Comparison of ENCODE assay signal across 19 cellular contexts in the genomic region with DNA sequence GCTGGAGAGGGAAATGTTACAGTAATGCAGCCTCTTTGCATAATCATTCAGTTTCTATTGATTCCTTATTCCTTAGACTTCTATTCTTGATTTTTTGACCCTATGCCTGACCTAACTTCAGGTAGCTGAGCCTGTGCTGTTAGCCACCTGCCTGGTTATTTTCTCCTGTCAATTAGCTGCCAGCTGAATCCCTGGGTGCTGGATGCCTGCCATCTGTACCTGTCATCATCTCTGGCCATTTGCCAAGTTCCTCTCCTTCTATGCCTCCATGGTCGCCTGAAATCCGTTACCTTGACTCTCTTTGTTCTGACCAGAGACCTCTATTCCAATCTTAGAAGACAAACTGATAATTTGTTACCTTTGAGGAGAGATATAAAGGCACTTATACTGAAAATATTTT.
A peak's percentile ranks its signal among the peaks of the same experiment; 100 is the strongest.
DNase-seq lines count a peak whose midpoint lies in the region; ATAC-seq and TF ChIP-seq lines count a peak whose summit lies in the region.
"Had no signal": no experiment of that assay in that cellular context is flagged by ENCODE, and none has a peak within 500 bp of the region (broad histone marks: within the 10 kb centered on the region; RNA-seq: fewer than 3 reads in every experiment).

No MANE protein-coding gene starts in this region.

- no TSS peak for BruUV-seq in PC-3 (replicated peaks; lab: Mats Ljungman, UMichigan)

- no peak overlapping the region for H3K27ac ChIP-seq in SK-N-SH (ENCODE audit: low read depth in 2 of 2, low read length in 1 of 2)
- no peak overlapping the region for H3K27ac ChIP-seq in PC-3 (ENCODE audit: low read length)
- H3K27ac ChIP-seq: gastrocnemius medialis, parathyroid adenoma, testis had no signal

- 2% methylated on average over 2 of the region's 2 CpGs for WGBS in SK-N-SH (ENCODE audit: low lambda C conversion rate)

- TF ChIP-seq RAD21 in SK-N-SH (IDR thresholded peaks at IDR 0.05; ENCODE audit: low read length), result no peak

- no peak overlapping the region for H3K9ac ChIP-seq in SK-N-SH
- H3K9ac ChIP-seq in PC-3 (ENCODE audit: low read length), result no peak overlapping the region
- H3K9ac ChIP-seq: parathyroid adenoma had no signal

- TF ChIP-seq EP300 in SK-N-SH (IDR thresholded peaks at IDR 0.05; ENCODE audit: borderline replicate concordance in 1 of 2, low read depth in 1 of 2, low read length in 1 of 2), result no peak

- intact Hi-C loops in PC-3 (cut with micrococcal nuclease), result no loop called here

- H3K9me3 ChIP-seq in SK-N-SH (no peaks in the 10 kb centered on the region), PC-3 (ENCODE audit: low read length) (no peaks in the 10 kb centered on the region)
- H3K9me3 ChIP-seq: gastrocnemius medialis, testis had no signal

- H3K9me2 ChIP-seq in SK-N-SH, result no peaks in the 10 kb centered on the region
- H3K9me2 ChIP-seq in PC-3 (replicated peaks; ENCODE audit: low read length), result no peaks in the 10 kb centered on the region

- no peaks in the 10 kb centered on the region for H3K79me2 ChIP-seq in SK-N-SH (ENCODE audit: insufficient read depth)
- H3K79me2 ChIP-seq in PC-3 (ENCODE audit: low read length), result no peaks in the 10 kb centered on the region
- H3K79me2 ChIP-seq: parathyroid adenoma had no signal

- H3K27me3 ChIP-seq in SK-N-SH (ENCODE audit: insufficient read depth) (no peaks in the 10 kb centered on the region), PC-3 (ENCODE audit: low read length) (no peaks in the 10 kb centered on the region)
- H3K27me3 ChIP-seq: gastrocnemius medialis, testis had no signal

- no peak overlapping the region for H2AFZ ChIP-seq in SK-N-SH (ENCODE audit: low read depth)
- H2AFZ ChIP-seq in PC-3 (ENCODE audit: low read length), result no peak overlapping the region
- H2AFZ ChIP-seq: parathyroid adenoma had no signal

- H3K4me2 ChIP-seq in SK-N-SH (no peak overlapping the region), PC-3 (ENCODE audit: low read length) (no peak overlapping the region)

- H3K36me3 ChIP-seq in SK-N-SH (replicated peaks in 1 of 2; ENCODE audit: control insufficient read depth in 1 of 2, insufficient read depth in 2 of 2, low read length in 1 of 2), result no peaks in the 10 kb centered on the region
- no peaks in the 10 kb centered on the region for H3K36me3 ChIP-seq in PC-3 (ENCODE audit: low read depth, low read length)
- H3K36me3 ChIP-seq: gastrocnemius medialis had no signal

- no peaks in the 10 kb centered on the region for H3K4me1 ChIP-seq in SK-N-SH (ENCODE audit: control insufficient read depth in 1 of 2, insufficient read depth in 2 of 2, low read depth in 1 of 2, low read length in 1 of 2)
- no peaks in the 10 kb centered on the region for H3K4me1 ChIP-seq in PC-3 (ENCODE audit: insufficient read depth, low read length)
- H3K4me1 ChIP-seq: gastrocnemius medialis, parathyroid adenoma, testis had no signal

- H3K4me3 ChIP-seq in SK-N-SH (ENCODE audit: low read depth in 2 of 2, low read length in 1 of 2) (no peak overlapping the region), PC-3 (ENCODE audit: low read length) (no peak overlapping the region)
- H3K4me3 ChIP-seq: gastrocnemius medialis, testis had no signal

- peak; percentile 86 for DNase-seq in DMS153 treated with DMSO at 0.1 percent for 48 hours (lab: John Stamatoyannopoulos, UW; ENCODE audit: unreplicated experiment)
- DNase-seq in NCI-H128 (lab: John Stamatoyannopoulos, UW; ENCODE audit: unreplicated experiment), result peak; percentile 67
- peak; percentile 92 for DNase-seq in NCI-H2171 (lab: John Stamatoyannopoulos, UW)
- peak; percentile 52 to 72 for DNase-seq in SHP77 (lab: John Stamatoyannopoulos, UW)
- no peak for DNase-seq in RKO (ENCODE audit: low spot score)
- DNase-seq in SK-N-SH, result no peak
- no peak for DNase-seq in PC-3
- DNase-seq: activated CD4-positive, alpha-beta T cell treated with anti-CD3 and anti-CD28 coated beads, Interleukin-2, amount 50 U/mL, for 1 hour; CD8-positive, alpha-beta T cell; erythroblast; gastrocnemius medialis; mesenchymal stem cell; naive B cell; SIG-M5; testis had no signal

- POLR2A ChIA-PET in SK-N-SH (lab: Yijun Ruan, JAX), result no interaction called here
- POLR2A ChIA-PET in PC-3 (lab: Charles Lee; ENCODE audit: unreplicated experiment), result no interaction called here

- ATAC-seq in HG03159 (IDR thresholded peaks at IDR 0.05; ENCODE audit: unreplicated experiment) (no peak), PC-3 (no peak)
- ATAC-seq: CD8-positive, alpha-beta T cell; gastrocnemius medialis; sciatic nerve; stimulated activated effector memory CD8-positive, alpha-beta T cell treated with anti-CD3 and anti-CD28 coated beads, Interleukin-12 subunit alpha, Interleukin-12 subunit beta, amount 100 ng/mL, for 72 hours had no signal

- TF ChIP-seq CTCF in SK-N-SH (IDR thresholded peaks at IDR 0.05) (no peak), PC-3 (conservative IDR thresholded peaks at IDR 0.05; ENCODE audit: low read depth, low read length) (no peak)

- CTCF ChIA-PET in SK-N-SH (lab: Yijun Ruan, JAX), result no interaction called here
- CTCF ChIA-PET in PC-3 (lab: Charles Lee), result no interaction called here

- no peaks in the 10 kb centered on the region for H4K20me1 ChIP-seq in SK-N-SH (ENCODE audit: insufficient read depth)
- H4K20me1 ChIP-seq in PC-3 (ENCODE audit: low read length), result no peaks in the 10 kb centered on the region

- H3F3A ChIP-seq in SK-N-SH (replicated peaks; ENCODE audit: insufficient read depth), result no peaks in the 10 kb centered on the region
- H3F3A ChIP-seq in PC-3 (ENCODE audit: low read length, unreplicated experiment), result no peaks in the 10 kb centered on the region

TF ChIP-seq in SK-N-SH, 30 proteins besides CTCF, POLR2A, EP300 and RAD21:
- TF ChIP-seq ELF1 (IDR thresholded peaks at IDR 0.05) (no peak), CHD2 (IDR thresholded peaks at IDR 0.05; ENCODE audit: low read length, partially characterized antibody) (no peak), YY1 (IDR thresholded peaks at IDR 0.05; ENCODE audit: low read depth) (no peak), TEAD4 (IDR thresholded peaks at IDR 0.05; ENCODE audit: borderline replicate concordance, insufficient read depth) (no peak), GABPA (IDR thresholded peaks at IDR 0.05; ENCODE audit: low read depth) (no peak), MXI1 (IDR thresholded peaks at IDR 0.05; ENCODE audit: low read depth, low read length) (no peak), RCOR1 (IDR thresholded peaks at IDR 0.05; ENCODE audit: low read length) (no peak), FOXJ3 (CRISPR knock-in tag; IDR thresholded peaks at IDR 0.05) (no peak)
- TF ChIP-seq, protein P1, sequence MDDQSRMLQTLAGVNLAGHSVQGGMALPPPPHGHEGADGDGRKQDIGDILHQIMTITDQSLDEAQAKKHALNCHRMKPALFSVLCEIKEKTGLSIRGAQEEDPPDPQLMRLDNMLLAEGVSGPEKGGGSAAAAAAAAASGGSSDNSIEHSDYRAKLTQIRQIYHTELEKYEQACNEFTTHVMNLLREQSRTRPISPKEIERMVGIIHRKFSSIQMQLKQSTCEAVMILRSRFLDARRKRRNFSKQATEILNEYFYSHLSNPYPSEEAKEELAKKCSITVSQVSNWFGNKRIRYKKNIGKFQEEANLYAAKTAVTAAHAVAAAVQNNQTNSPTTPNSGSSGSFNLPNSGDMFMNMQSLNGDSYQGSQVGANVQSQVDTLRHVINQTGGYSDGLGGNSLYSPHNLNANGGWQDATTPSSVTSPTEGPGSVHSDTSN (IDR thresholded peaks at IDR 0.05), result no peak

Comparison
In these comparisons a context has a peak if more than half of its experiments do, and no peak if none do; other contexts are left out.
1. DNase-seq: peak in DMS153 treated with DMSO at 0.1 percent for 48 hours (single experiment), NCI-H128 (single experiment), NCI-H2171 (single experiment) and SHP77 (2 of 2); none in RKO (single experiment), SK-N-SH (single experiment) and PC-3 (single experiment).